31 cellular contexts compared by ENCODE assay signal in genomic region chr5:90613918-90614504, GRCh38. TPM values are rescaled to one million over a fixed set of nuclear protein-coding genes. Genes with fewer than 3 reads are reported as not detected.
DNase-seq lines count a peak whose midpoint lies in the region; ATAC-seq and TF ChIP-seq lines count a peak whose summit lies in the region.
"Had no signal": no experiment of that assay in that cellular context is flagged by ENCODE, and none has a peak within 500 bp of the region (broad histone marks: within the 10 kb centered on the region; RNA-seq: fewer than 3 reads in every experiment).

No MANE protein-coding gene starts in this region.

- H3K4me1 Mint-ChIP-seq in CD8-positive, alpha-beta memory T cell, result peaks cover 0 to 6% (median 6%) of the 10 kb centered on the region in 3 donors
- H3K4me1 Mint-ChIP-seq: activated naive CD4-positive, alpha-beta T cell treated with anti-CD3 and anti-CD28 coated beads, Interleukin-2, amount 50 U/mL, for 24 hours had no signal

- H3K9me3 ChIP-seq in CD8-positive, alpha-beta memory T cell (ENCODE audit: low read length), result no peaks in the 10 kb centered on the region
- H3K9me3 ChIP-seq: mucosa of descending colon, tibial nerve had no signal

- H3K4me1 ChIP-seq in CD8-positive, alpha-beta memory T cell (ENCODE audit: insufficient read depth, low read length), result no peaks in the 10 kb centered on the region

- in situ Hi-C loops in astrocyte of the cerebellum (cut with HindIII; ENCODE audit: low sequenced_read_pairs), result no loop called here

- DNase-seq in CD8-positive, alpha-beta memory T cell, result no peak
- DNase-seq in HT1080 (ENCODE audit: low read depth) (peak; percentile 50), astrocyte of the cerebellum (ENCODE audit: low read depth) (peak; percentile 24), fibroblast of mammary gland (ENCODE audit: low read depth) (peak; percentile 3), NCI-H2081 treated with DMSO at 0.1 percent for 48 hours (lab: John Stamatoyannopoulos, UW) (no peak), amniotic stem cell (lab: John Stamatoyannopoulos, UW) (no peak)
- no peak for DNase-seq in activated T-cell treated with anti-CD3 and anti-CD28 coated beads, Interleukin-2, amount 50 U/mL, for 1 hour
- DNase-seq: activated CD8-positive, alpha-beta memory T cell treated with anti-CD3 and anti-CD28 coated beads, Interleukin-2, amount 50 U/mL, for 48 hours; activated CD8-positive, alpha-beta T cell treated with anti-CD3 and anti-CD28 coated beads for 36 hours; caudate nucleus; CD4-positive, alpha-beta T cell; DMS 273 treated with DMSO at 0.1 percent for 48 hours; effector memory CD8-positive, alpha-beta T cell; foreskin melanocyte; HFFc6; Karpas-422; kidney glomerular epithelial cell; mucosa of descending colon; NCI-H1417; NCI-H2029; NCI-H345; NCI-H748 treated with DMSO at 0.1 percent for 48 hours; SHP77 treated with DMSO at 0.1 percent for 48 hours; stimulated activated CD4-positive, alpha-beta T cell treated with anti-CD3 and anti-CD28 coated beads, Interleukin-4, amount 100 ng/mL, for 24 hours had no signal

- H3K9me3 Mint-ChIP-seq in CD8-positive, alpha-beta memory T cell, result no peaks in the 10 kb centered on the region
- H3K9me3 Mint-ChIP-seq: activated CD8-positive, alpha-beta T cell treated with anti-CD3 and anti-CD28 coated beads for 36 hours; activated naive CD4-positive, alpha-beta T cell treated with anti-CD3 and anti-CD28 coated beads, Interleukin-2, amount 50 U/mL, for 24 hours; CD4-positive, alpha-beta T cell; effector memory CD8-positive, alpha-beta T cell; HFFc6; natural killer cell treated with Interleukin-12 subunit alpha and Interleukin-12 subunit beta and Interleukin-15 and Interleukin-18, amount 100 ng/mL, for 72 hours had no signal

- H3K27ac ChIP-seq in CD8-positive, alpha-beta memory T cell (ENCODE audit: low read depth, low read length), result peak overlapping the region; percentile 52
- H3K27ac ChIP-seq: coronary artery, tibial nerve had no signal

- no peaks in the 10 kb centered on the region for H3K27me3 ChIP-seq in CD8-positive, alpha-beta memory T cell (ENCODE audit: insufficient read depth, low read length, poor library complexity, severe bottlenecking)
- H3K27me3 ChIP-seq: tibial nerve had no signal

- POLR2A ChIA-PET in CD8-positive, alpha-beta memory T cell (lab: Charles Lee), result no interaction called here

- ATAC-seq in HG03354 (IDR thresholded peaks at IDR 0.05; ENCODE audit: poor library complexity, severe bottlenecking, unreplicated experiment), result no peak
- ATAC-seq: activated CD8-positive, alpha-beta T cell treated with anti-CD3 and anti-CD28 coated beads for 36 hours; effector memory CD8-positive, alpha-beta T cell; esophagus mucosa; mucosa of descending colon; natural killer cell treated with Interleukin-12 subunit alpha and Interleukin-12 subunit beta and Interleukin-15 and Interleukin-18, amount 100 ng/mL, for 72 hours had no signal

- peaks cover 0 to 6% of the 10 kb centered on the region in 2 donors for H3K27me3 Mint-ChIP-seq in CD8-positive, alpha-beta memory T cell

- CTCF ChIA-PET in CD8-positive, alpha-beta memory T cell (lab: Charles Lee), result no interaction called here

- H3K36me3 ChIP-seq in CD8-positive, alpha-beta memory T cell (ENCODE audit: insufficient read depth, low read length), result no peaks in the 10 kb centered on the region
- H3K36me3 ChIP-seq: tibial nerve had no signal

- no peak overlapping the region for H3K27ac Mint-ChIP-seq in CD8-positive, alpha-beta memory T cell
- H3K27ac Mint-ChIP-seq: activated CD8-positive, alpha-beta T cell treated with anti-CD3 and anti-CD28 coated beads for 36 hours; activated naive CD4-positive, alpha-beta T cell treated with anti-CD3 and anti-CD28 coated beads, Interleukin-2, amount 50 U/mL, for 24 hours; CD4-positive, alpha-beta T cell; effector memory CD8-positive, alpha-beta T cell; HFFc6; natural killer cell treated with Interleukin-12 subunit alpha and Interleukin-12 subunit beta and Interleukin-15 and Interleukin-18, amount 100 ng/mL, for 72 hours had no signal

- H3K36me3 Mint-ChIP-seq in CD8-positive, alpha-beta memory T cell, result no peaks in the 10 kb centered on the region
- H3K36me3 Mint-ChIP-seq: activated naive CD4-positive, alpha-beta T cell treated with anti-CD3 and anti-CD28 coated beads, Interleukin-2, amount 50 U/mL, for 24 hours; natural killer cell treated with Interleukin-12 subunit alpha and Interleukin-12 subunit beta and Interleukin-15 and Interleukin-18, amount 100 ng/mL, for 72 hours had no signal

- no peak overlapping the region for H3K4me3 ChIP-seq in CD8-positive, alpha-beta memory T cell (ENCODE audit: low read length)
- H3K4me3 ChIP-seq in astrocyte of the cerebellum (ENCODE audit: low read depth, low read length) (no peak overlapping the region), fibroblast of mammary gland (ENCODE audit: control insufficient read depth, low read depth, low read length) (no peak overlapping the region)
- H3K4me3 ChIP-seq: coronary artery, lung, mucosa of descending colon, tibial nerve had no signal

- H3K4me3 Mint-ChIP-seq in CD8-positive, alpha-beta memory T cell, result no peak overlapping the region
- H3K4me3 Mint-ChIP-seq: activated CD8-positive, alpha-beta T cell treated with anti-CD3 and anti-CD28 coated beads for 36 hours; activated naive CD4-positive, alpha-beta T cell treated with anti-CD3 and anti-CD28 coated beads, Interleukin-2, amount 50 U/mL, for 24 hours; CD4-positive, alpha-beta T cell; effector memory CD8-positive, alpha-beta T cell; HFFc6; natural killer cell treated with Interleukin-12 subunit alpha and Interleukin-12 subunit beta and Interleukin-15 and Interleukin-18, amount 100 ng/mL, for 72 hours had no signal

- no peak for TF ChIP-seq CTCF in astrocyte of the cerebellum (IDR thresholded peaks at IDR 0.05; ENCODE audit: low read depth, low read length, missing control alignments)
- TF ChIP-seq CTCF in fibroblast of mammary gland (conservative IDR thresholded peaks at IDR 0.05; ENCODE audit: control insufficient read depth, insufficient read depth, low read depth, low read length), result no peak

RNA-seq across cellular contexts. Expression of gene ADGRV1, which starts 55.4 kb away (rescaled TPM):
- total RNA-seq in CD8-positive, alpha-beta memory T cell, result under 1 TPM; 0.33 to 0.44 TPM
- polyA plus RNA-seq in CD8-positive, alpha-beta memory T cell, result not detected
- 0.43 and 0.45 TPM in 2 replicates for total RNA-seq in HT1080 (2014; rRNA removed; shearing (Covaris generic))
- 0.23 and 0.24 TPM in 2 replicates for polyA plus RNA-seq in HT1080 (2015; cell fraction: cytosol; rRNA removed)
- 0.71 and 1.1 TPM in 2 replicates for polyA plus RNA-seq in HT1080 (2015; cell fraction: nucleus; rRNA removed)
- total RNA-seq: HFFc6 had no signal

Comparison
In these comparisons a context has a peak if more than half of its experiments do, and no peak if none do; other contexts are left out.
1. DNase-seq: peak in HT1080 (single experiment), astrocyte of the cerebellum (single experiment) and fibroblast of mammary gland (single experiment); none in CD8-positive, alpha-beta memory T cell (0 of 5), NCI-H2081 treated with DMSO at 0.1 percent for 48 hours (single experiment), amniotic stem cell (single experiment) and activated T-cell treated with anti-CD3 and anti-CD28 coated beads, Interleukin-2, amount 50 U/mL, for 1 hour (single experiment).